In the genomic region with DNA sequence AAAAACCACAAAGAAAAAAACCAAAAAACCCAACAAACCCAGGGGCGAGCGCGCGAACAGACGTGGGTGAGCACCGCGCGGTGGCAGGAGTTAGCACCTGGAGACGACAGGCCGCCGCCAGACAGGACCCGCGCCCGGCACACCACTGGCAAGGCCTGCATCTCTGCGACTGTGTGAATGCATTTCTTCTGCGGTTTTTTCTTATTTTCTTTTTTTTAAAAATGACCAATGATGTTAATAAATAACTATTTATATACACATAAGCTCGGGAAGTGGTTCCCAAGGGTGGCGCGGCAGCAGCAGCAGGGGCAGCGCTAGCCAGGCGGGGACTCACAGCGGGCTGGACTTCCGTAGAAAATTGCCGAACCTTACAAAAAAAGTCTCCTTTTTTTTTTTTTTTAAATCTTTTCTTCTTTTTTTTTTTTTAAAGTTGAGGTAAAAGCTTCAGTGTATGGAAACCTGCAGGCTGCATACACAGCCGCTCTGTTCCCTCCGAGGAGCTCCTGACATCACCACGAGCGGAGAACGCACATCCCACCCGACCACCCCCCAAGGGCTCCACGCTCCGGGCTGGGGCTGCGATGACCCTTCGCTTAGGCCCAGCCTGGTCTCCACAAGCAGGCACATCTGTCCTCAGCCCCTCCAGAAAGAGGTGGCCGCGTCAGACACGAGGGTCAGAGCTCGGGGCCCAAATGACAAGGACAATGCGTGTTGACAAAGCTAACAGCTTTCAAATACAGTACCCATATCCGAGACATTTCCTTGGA, we compare ENCODE assay signal across 23 cellular contexts.
"Had no signal": no experiment of that assay in that cellular context is flagged by ENCODE, and none has a peak within 500 bp of the region (broad histone marks: within the 10 kb centered on the region; RNA-seq: fewer than 3 reads in every experiment).

No MANE protein-coding gene starts in this region.

- H3K27me3 ChIP-seq: adrenal gland, cardiac muscle cell, dorsolateral prefrontal cortex, gastrocnemius medialis had no signal

- H3K9me3 ChIP-seq: adrenal gland, gastrocnemius medialis, lower lobe of right lung, prostate gland, thoracic aorta had no signal

- H3K4me1 ChIP-seq: gastrocnemius medialis, lower lobe of right lung, prostate gland had no signal

- ATAC-seq: activated CD4-positive, alpha-beta T cell treated with anti-CD3 and anti-CD28 coated beads for 36 hours; activated T-cell treated with anti-CD3 and anti-CD28 coated beads, Interleukin-2, amount 50 U/mL, for 72 hours; gastrocnemius medialis; lower lobe of right lung; natural killer cell; stimulated activated naive CD8-positive, alpha-beta T cell treated with anti-CD3 and anti-CD28 coated beads, Interleukin-15, Interleukin-2, amounts not matched to agents 100 U/mL and 50 U/mL, for 24 hours had no signal

- H3K4me3 ChIP-seq: adrenal gland, cardiac muscle cell, coronary artery, dorsolateral prefrontal cortex, gastrocnemius medialis, lower lobe of right lung, prostate gland, thoracic aorta had no signal

- DNase-seq: activated CD4-positive, alpha-beta T cell treated with anti-CD3 and anti-CD28 coated beads for 36 hours; activated CD4-positive, alpha-beta T cell treated with anti-CD3 and anti-CD28 coated beads, Interleukin-2, amount 50 U/mL, for 4 hours; activated CD4-positive, CD25-positive, alpha-beta regulatory T cell; activated naive CD4-positive, alpha-beta T cell; activated naive CD8-positive, alpha-beta T cell treated with anti-CD3 and anti-CD28 coated beads for 36 hours; activated T-cell treated with anti-CD3 and anti-CD28 coated beads for 4 hours; activated T-cell treated with anti-CD3 and anti-CD28 coated beads, Interleukin-2, amount 50 U/mL, for 72 hours; cerebellar nuclear complex; dorsolateral prefrontal cortex; effector memory CD4-positive, alpha-beta T cell; gastrocnemius medialis; hippocampal formation; lower lobe of right lung; mesenchymal stem cell; natural killer cell; retina; stimulated activated naive CD8-positive, alpha-beta T cell treated with anti-CD3 and anti-CD28 coated beads, Interleukin-15, Interleukin-2, amounts not matched to agents 100 U/mL and 50 U/mL, for 24 hours; trophoblast cell had no signal

- H3K27ac ChIP-seq: adrenal gland, cardiac muscle cell, coronary artery, gastrocnemius medialis, lower lobe of right lung, prostate gland, thoracic aorta had no signal
